In the genomic region with DNA sequence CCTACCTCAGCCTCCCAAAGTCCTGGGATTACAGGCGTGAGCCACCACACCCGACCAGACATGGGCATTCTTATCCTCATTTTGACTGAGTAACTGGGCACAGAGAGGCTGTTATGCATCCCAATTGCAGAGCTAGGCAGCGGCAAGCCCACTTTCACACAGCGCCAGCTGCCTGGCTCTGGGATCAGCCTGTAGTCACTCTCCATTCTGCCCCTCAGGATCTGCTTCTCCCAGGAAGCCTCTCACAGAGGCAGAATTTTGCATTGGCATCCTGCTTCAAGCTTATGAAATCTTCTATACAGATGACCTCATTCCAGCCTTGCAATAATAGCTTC, we compare ENCODE assay signal across 8 cellular contexts. TPM values are rescaled to one million over a fixed set of nuclear protein-coding genes. Genes with fewer than 3 reads are reported as not detected.
DNase-seq lines count a peak whose midpoint lies in the region; ATAC-seq, FAIRE-seq and TF ChIP-seq lines count a peak whose summit lies in the region.

No MANE protein-coding gene starts in this region.

- H3K9me2 ChIP-seq in PC-3 (replicated peaks; ENCODE audit: low read length): no peaks in the 10 kb centered on the region

- H4K20me1 ChIP-seq in PC-3 (ENCODE audit: low read length): no peaks in the 10 kb centered on the region

- H2BK5ac ChIP-seq in neuronal stem cell (ENCODE audit: low read length): no peak overlapping the region

- H3K79me2 ChIP-seq in PC-3 (ENCODE audit: low read length): 0 out of 2 replicates have a peak, but pooled peaks cover 3% of the 10 kb centered on the region

- CTCF ChIA-PET in PC-3 (lab: Charles Lee): interaction anchor here (0.5 to 1.7 kb wide), 6 partner anchors 12 to 51 kb away, joined by 3 to 8 read pairs (median 4); no protein-coding TSS in a partner anchor

- H3K79me1 ChIP-seq in neuronal stem cell (ENCODE audit: low read depth, low read length): no peaks in the 10 kb centered on the region

- ATAC-seq in PC-3 (no peak; the same call in 1 of the 2 replicates), esophagus mucosa (peak; percentile 4), pancreas (peak in 2 of 4 donors; percentile 31 to 52), GM19035 (IDR thresholded peaks at IDR 0.05; ENCODE audit: unreplicated experiment) (no peak), HG02981 (IDR thresholded peaks at IDR 0.05; ENCODE audit: unreplicated experiment) (no peak)

- no peak overlapping the region for H3K18ac ChIP-seq in neuronal stem cell (ENCODE audit: low read length)

- H2AFZ ChIP-seq in PC-3 (ENCODE audit: low read length) (no peak overlapping the region), neuronal stem cell (ENCODE audit: low read length) (no peak overlapping the region)

- H3K4me3 ChIP-seq in AG09309 (ENCODE audit: control insufficient read depth, low read depth, low read length): peak overlapping the region; percentile 21
- H3K4me3 ChIP-seq in PC-3 (ENCODE audit: low read length): no peak overlapping the region
- H3K4me3 ChIP-seq in pancreas: peak overlapping the region in 2 of 4 donors; percentile 2 to 8
- no peak overlapping the region for H3K4me3 ChIP-seq in neuronal stem cell (ENCODE audit: low read length in 2 of 2)

- WGBS in pancreas, 2 donors: 78 to 82% methylated on average over 4 of the region's 4 CpGs
- no CpG with 5 or more reads among the region's 4 CpGs for WGBS in neuronal stem cell (ENCODE audit: extremely low coverage in 2 of 2, insufficient read length in 2 of 2, insufficient replicate concordance in 1 of 2), 2 donors

- H3K27me3 ChIP-seq in PC-3 (ENCODE audit: low read length): no peaks in the 10 kb centered on the region
- no peaks in the 10 kb centered on the region for H3K27me3 ChIP-seq in pancreas
- no peaks in the 10 kb centered on the region for H3K27me3 ChIP-seq in neuronal stem cell (ENCODE audit: control insufficient read depth in 3 of 3, insufficient read depth in 3 of 3, low read depth in 1 of 3, low read length in 3 of 3)

- intact Hi-C loops in PC-3 (cut with micrococcal nuclease) (no loop called here), pancreas (cut with DNase I) (no loop called here)

- H2BK15ac ChIP-seq in neuronal stem cell (ENCODE audit: low read length): no peak overlapping the region

- no peak overlapping the region for H2AK5ac ChIP-seq in neuronal stem cell (ENCODE audit: low read depth, low read length)

- H3K23ac ChIP-seq in neuronal stem cell (ENCODE audit: low read depth, low read length, poor library complexity): no peak overlapping the region

- H3K14ac ChIP-seq in neuronal stem cell (ENCODE audit: low read length): no peak overlapping the region

- H3K4ac ChIP-seq in neuronal stem cell (ENCODE audit: low read length): no peak overlapping the region

- no peak overlapping the region for H4K91ac ChIP-seq in neuronal stem cell (ENCODE audit: low read depth, low read length, poor library complexity)

- peak overlapping the region; percentile 94 for H3K9ac ChIP-seq in PC-3 (ENCODE audit: low read length)
- no peak overlapping the region for H3K9ac ChIP-seq in neuronal stem cell (ENCODE audit: low read depth, low read length, poor library complexity)

- H2BK120ac ChIP-seq in neuronal stem cell (ENCODE audit: low read depth, low read length): no peak overlapping the region

- peak overlapping the region; percentile 96 for H3K27ac ChIP-seq in PC-3 (ENCODE audit: low read length)
- peak overlapping the region; percentile 81 to 96 (median 84) for H3K27ac ChIP-seq in pancreas
- H3K27ac ChIP-seq in neuronal stem cell (replicated peaks; ENCODE audit: low read length): no peak overlapping the region

- H3K4me1 ChIP-seq in PC-3 (ENCODE audit: insufficient read depth, low read length) (peaks cover 52% of the 10 kb centered on the region), pancreas (peaks cover 32 to 55% (median 39%) of the 10 kb centered on the region in 3 donors), neuronal stem cell (ENCODE audit: control insufficient read depth in 2 of 2, insufficient read depth in 1 of 2, low read depth in 1 of 2, low read length in 2 of 2) (peaks cover 0 to 4% of the 10 kb centered on the region in 2 donors)

- peaks cover 20% of the 10 kb centered on the region for H3F3A ChIP-seq in PC-3 (ENCODE audit: low read length, unreplicated experiment)

- POLR2A ChIA-PET in PC-3 (lab: Charles Lee; ENCODE audit: unreplicated experiment): interaction anchor here (0.6 to 2.1 kb wide), 9 partner anchors 12 to 43 kb away, joined by 3 to 40 read pairs (median 4); no protein-coding TSS in a partner anchor

- H4K8ac ChIP-seq in neuronal stem cell (ENCODE audit: low read depth, low read length): no peak overlapping the region

- H3K9me3 ChIP-seq in PC-3 (ENCODE audit: low read length) (no peaks in the 10 kb centered on the region), pancreas (no peaks in the 10 kb centered on the region), neuronal stem cell (replicated peaks in 1 of 2; ENCODE audit: control insufficient read depth in 2 of 2, insufficient read depth in 1 of 2, low read depth in 1 of 2, low read length in 2 of 2) (peaks cover 3 to 4% of the 10 kb centered on the region in 2 donors)

- no peak for DNase-seq in AG09309 (ENCODE audit: low read depth)
- DNase-seq in PC-3: no peak
- no peak for DNase-seq in pancreas
- no peak for DNase-seq in neuronal stem cell (ENCODE audit: low spot score)
- DNase-seq in NCI-H526 (lab: John Stamatoyannopoulos, UW): no peak

- H3K36me3 ChIP-seq in PC-3 (ENCODE audit: low read depth, low read length) (no peaks in the 10 kb centered on the region), pancreas (no peaks in the 10 kb centered on the region), neuronal stem cell (replicated peaks in 1 of 2; ENCODE audit: control insufficient read depth in 2 of 2, insufficient read depth in 2 of 2, low read length in 2 of 2) (no peaks in the 10 kb centered on the region)

- no peak for FAIRE-seq in pancreas (lab: Jason Lieb, UNC)

- TF ChIP-seq CTCF in AG09309 (IDR thresholded peaks at IDR 0.05; ENCODE audit: control insufficient read depth, insufficient read depth, low read depth, low read length, missing control alignments) (no peak), PC-3 (conservative IDR thresholded peaks at IDR 0.05; ENCODE audit: low read depth, low read length) (no peak), pancreas (IDR thresholded peaks at IDR 0.05) (no peak)

- H3K4me2 ChIP-seq in PC-3 (ENCODE audit: low read length) (peak overlapping the region; percentile 76), neuronal stem cell (ENCODE audit: insufficient read depth, low read length, poor library complexity, severe bottlenecking) (no peak overlapping the region)

- TSS peak; percentile 94 for BruUV-seq in PC-3 (replicated peaks; lab: Mats Ljungman, UMichigan)

- H2BK12ac ChIP-seq in neuronal stem cell (ENCODE audit: low read length): no peak overlapping the region

RNA-seq across cellular contexts. Expression of gene IER3, which starts 37.0 kb away (rescaled TPM):
- total RNA-seq in PC-3 (2014; rRNA removed) (1,173 and 1,198 TPM in 2 replicates), esophagus mucosa (74.3 TPM), pancreas (10 to 100 TPM; 23.0 to 87.5 (median 41.3) TPM)
- polyA plus RNA-seq in pancreas: 100 to 1,000 TPM in 1 of 2 donors, 10 to 100 TPM in 1; 99.4 to 174 TPM
- polyA plus RNA-seq in neuronal stem cell (2013, experiment 1 of 2): 11.0 TPM
- 10.9 TPM for polyA plus RNA-seq in neuronal stem cell (2013, experiment 2 of 2)

RNA-seq across cellular contexts. Expression of gene FLOT1, which starts 38.8 kb away (rescaled TPM):
- total RNA-seq in PC-3 (2014; rRNA removed) (305 and 401 TPM in 2 replicates), esophagus mucosa (75.0 TPM), pancreas (10 to 100 TPM; 45.7 to 92.2 (median 51.3) TPM)
- 100 to 1,000 TPM; 123 to 151 TPM for polyA plus RNA-seq in pancreas
- polyA plus RNA-seq in neuronal stem cell (2013, experiment 1 of 2): 107 TPM
- polyA plus RNA-seq in neuronal stem cell (2013, experiment 2 of 2): 102 TPM

Comparison
In these comparisons a context has a peak if more than half of its experiments do, and no peak if none do; other contexts are left out.
1. RNA of gene IER3, which starts 37.0 kb away (total RNA-seq): 1,173 to 1,198 TPM in PC-3; 74.3 TPM in esophagus mucosa (single experiment) and 23.0 to 87.5 TPM in pancreas; every median in the first group is over 10 times any median in the second.